26 cellular contexts compared by ENCODE assay signal in genomic region chr16:48997081-48997615, GRCh38.
DNase-seq lines count a peak whose midpoint lies in the region; ATAC-seq, FAIRE-seq and TF ChIP-seq lines count a peak whose summit lies in the region.
"Had no signal": no experiment of that assay in that cellular context is flagged by ENCODE, and none has a peak within 500 bp of the region (broad histone marks: within the 10 kb centered on the region; RNA-seq: fewer than 3 reads in every experiment).

No MANE protein-coding gene starts in this region.

- H2BK15ac ChIP-seq in H1 (ENCODE audit: low read length) = peak overlapping the region; percentile 68; the same call in 1 of the 2 replicates
- no peak overlapping the region for H2BK15ac ChIP-seq in neuronal stem cell (ENCODE audit: low read length)

- CTCF ChIA-PET in H1 (lab: Charles Lee; ENCODE audit: partially characterized antibody) = interaction anchor here (0.8 to 1.8 kb wide), 8 partner anchors 11 to 367 kb away, joined by 3 to 5 read pairs (median 3); no protein-coding TSS in a partner anchor

- no peak for TF ChIP-seq EP300 in H1 (IDR thresholded peaks at IDR 0.05; ENCODE audit: borderline replicate concordance in 1 of 2, low read depth in 2 of 2, low read length in 2 of 2)
- no peak for TF ChIP-seq EP300 in sigmoid colon (IDR thresholded peaks at IDR 0.05)

- no peaks in the 10 kb centered on the region for H3F3A ChIP-seq in smooth muscle cell (ENCODE audit: low read depth)

- no peak overlapping the region for H2AFZ ChIP-seq in H1 (ENCODE audit: low read length)
- H2AFZ ChIP-seq in neuronal stem cell (ENCODE audit: low read length) = no peak overlapping the region
- no peak overlapping the region for H2AFZ ChIP-seq in smooth muscle cell (ENCODE audit: low read depth)

- H3K18ac ChIP-seq in H1 (ENCODE audit: extremely low read depth, low read length) (no peak overlapping the region), neuronal stem cell (ENCODE audit: low read length) (peak overlapping the region; percentile 59)

- ATAC-seq in HG02938 (IDR thresholded peaks at IDR 0.05; ENCODE audit: unreplicated experiment) (no peak), GM19397 (IDR thresholded peaks at IDR 0.05; ENCODE audit: unreplicated experiment) (no peak)
- ATAC-seq: A549, GM12878 had no signal

- H3K27ac ChIP-seq in H1 (ENCODE audit: low read depth, low read length) = no peak overlapping the region
- no peak overlapping the region for H3K27ac ChIP-seq in neuronal stem cell (replicated peaks; ENCODE audit: low read length)
- H3K27ac ChIP-seq in sigmoid colon = peak overlapping the region in 3 of 4 donors; percentile 73 to 88 (median 86)
- no peak overlapping the region for H3K27ac ChIP-seq in smooth muscle cell (ENCODE audit: low read depth)
- H3K27ac ChIP-seq: A549; BLaER1 treated with 17β-estradiol and CSF1 and Interleukin-3, amounts not matched to agents 10 nM and 100 nM had no signal

- H3K36me3 ChIP-seq in H1 (ENCODE audit: control insufficient read depth in 2 of 4, insufficient read depth in 4 of 4, low read length in 3 of 4) = no peaks in the 10 kb centered on the region
- H3K36me3 ChIP-seq in neuronal stem cell (replicated peaks in 1 of 2; ENCODE audit: control insufficient read depth in 2 of 2, insufficient read depth in 2 of 2, low read length in 2 of 2) = no peaks in the 10 kb centered on the region
- H3K36me3 ChIP-seq in sigmoid colon = no peaks in the 10 kb centered on the region
- H3K36me3 ChIP-seq in smooth muscle cell (ENCODE audit: low read depth) = no peaks in the 10 kb centered on the region
- H3K36me3 ChIP-seq: BE2C; BLaER1 treated with 17β-estradiol and CSF1 and Interleukin-3, amounts not matched to agents 10 nM and 100 nM had no signal

- H3K4me2 ChIP-seq in H1 (ENCODE audit: insufficient read depth in 1 of 2, low read depth in 2 of 2, low read length in 2 of 2) (no peak overlapping the region), neuronal stem cell (ENCODE audit: insufficient read depth, low read length, poor library complexity, severe bottlenecking) (no peak overlapping the region), smooth muscle cell (no peak overlapping the region)
- H3K4me2 ChIP-seq: A549; BLaER1 treated with 17β-estradiol and CSF1 and Interleukin-3, amounts not matched to agents 10 nM and 100 nM had no signal

- no peak overlapping the region for H3K14ac ChIP-seq in H1 (ENCODE audit: insufficient read length)
- no peak overlapping the region for H3K14ac ChIP-seq in neuronal stem cell (ENCODE audit: low read length)

- H2BK12ac ChIP-seq in H1 (ENCODE audit: low read depth, low read length) = no peak overlapping the region
- H2BK12ac ChIP-seq in neuronal stem cell (ENCODE audit: low read length) = no peak overlapping the region

- H3K4me3 ChIP-seq in H1 (ENCODE audit: extremely low read depth in 1 of 4, insufficient read depth in 2 of 4, low read depth in 3 of 4, low read length in 4 of 4) = no peak overlapping the region
- no peak overlapping the region for H3K4me3 ChIP-seq in neuronal stem cell (ENCODE audit: low read length in 2 of 2)
- no peak overlapping the region for H3K4me3 ChIP-seq in sigmoid colon
- H3K4me3 ChIP-seq in smooth muscle cell = no peak overlapping the region
- H3K4me3 ChIP-seq: A549; BLaER1 treated with 17β-estradiol and CSF1 and Interleukin-3, amounts not matched to agents 10 nM and 100 nM; GM12878 had no signal

- H3K4me1 ChIP-seq in H1 (replicated peaks in 1 of 4; ENCODE audit: control insufficient read depth in 3 of 4, insufficient read depth in 4 of 4, low read length in 3 of 4) (peaks cover 0 to 3% (median 0%) of the 10 kb centered on the region in 4 experiments; a peak in 3 of 7 replicates), neuronal stem cell (ENCODE audit: control insufficient read depth in 2 of 2, insufficient read depth in 1 of 2, low read depth in 1 of 2, low read length in 2 of 2) (peaks cover 0 to 2% of the 10 kb centered on the region in 2 donors), sigmoid colon (peaks cover 0 to 40% (median 30%) of the 10 kb centered on the region in 4 donors), smooth muscle cell (ENCODE audit: low read depth) (no peaks in the 10 kb centered on the region)
- H3K4me1 ChIP-seq: A549; BE2C; BLaER1 treated with 17β-estradiol and CSF1 and Interleukin-3, amounts not matched to agents 10 nM and 100 nM had no signal

- H4K8ac ChIP-seq in H1 (ENCODE audit: extremely low read depth, insufficient read depth, low read length) (peak overlapping the region; percentile 9; the same call in 1 of the 2 replicates), neuronal stem cell (ENCODE audit: low read depth, low read length) (no peak overlapping the region)

- H3K79me1 ChIP-seq in H1 (ENCODE audit: low read depth, low read length) = no peaks in the 10 kb centered on the region
- no peaks in the 10 kb centered on the region for H3K79me1 ChIP-seq in neuronal stem cell (ENCODE audit: low read depth, low read length)

- H3K56ac ChIP-seq in H1 (replicated peaks; ENCODE audit: insufficient read length, low read depth, low read length) = no peak overlapping the region

- no peaks in the 10 kb centered on the region for H3K36me3 Mint-ChIP-seq in type B pancreatic cell
- H3K36me3 Mint-ChIP-seq: CD14-positive monocyte; CD8-positive, alpha-beta memory T cell had no signal

- H3K4ac ChIP-seq in H1 (replicated peaks; ENCODE audit: insufficient read length, low read depth, low read length) = no peak overlapping the region
- H3K4ac ChIP-seq in neuronal stem cell (ENCODE audit: low read length) = no peak overlapping the region

- H3K27me3 Mint-ChIP-seq in type B pancreatic cell = peaks cover 21% of the 10 kb centered on the region

- 0 out of 2 replicates have a peak overlapping the region, but pooled peaks have one; percentile 13 for H2BK5ac ChIP-seq in H1 (ENCODE audit: low read depth, low read length)
- no peak overlapping the region for H2BK5ac ChIP-seq in neuronal stem cell (ENCODE audit: low read length)

- no peaks in the 10 kb centered on the region for H3K9me3 Mint-ChIP-seq in type B pancreatic cell
- H3K9me3 Mint-ChIP-seq: CD14-positive monocyte had no signal

- FAIRE-seq in H1 (lab: Jason Lieb, UNC) = no peak
- FAIRE-seq: A549, D721Med, GM12878, GM19239 had no signal

- no peak overlapping the region for H2BK20ac ChIP-seq in H1 (ENCODE audit: low read length)

- H3K4me1 Mint-ChIP-seq in type B pancreatic cell (ENCODE audit: unreplicated experiment) = peaks cover 16% of the 10 kb centered on the region
- H3K4me1 Mint-ChIP-seq: CD14-positive monocyte; CD8-positive, alpha-beta memory T cell had no signal

- H3K4me3 Mint-ChIP-seq in type B pancreatic cell = no peak overlapping the region
- H3K4me3 Mint-ChIP-seq: CD14-positive monocyte; CD4-positive, alpha-beta T cell; CD8-positive, alpha-beta memory T cell had no signal

- no peaks in the 10 kb centered on the region; the same call in 1 of the 2 replicates for H3K23me2 ChIP-seq in H1 (ENCODE audit: low read depth, low read length)

- 88% methylated on average over 8 of the region's 8 CpGs; no CpG with 5 or more reads in 1 of the 2 experiments for WGBS in H1 (ENCODE audit: extremely low coverage in 1 of 2, insufficient coverage in 1 of 2, insufficient read length in 1 of 2, insufficient replicate concordance in 2 of 2, low coverage in 1 of 2, low lambda C conversion rate in 2 of 2, missing lambda C conversion rate in 1 of 2), 2 experiments
- no CpG with 5 or more reads among the region's 8 CpGs for WGBS in neuronal stem cell (ENCODE audit: extremely low coverage in 2 of 2, insufficient read length in 2 of 2, insufficient replicate concordance in 1 of 2), 2 donors
- 83 to 85% methylated on average over 8 of the region's 8 CpGs for WGBS in sigmoid colon, 2 donors
- 88% methylated on average over 8 of the region's 8 CpGs for WGBS in smooth muscle cell (ENCODE audit: low lambda C conversion rate)

- no peak overlapping the region for H3K27ac Mint-ChIP-seq in type B pancreatic cell
- H3K27ac Mint-ChIP-seq: CD4-positive, alpha-beta T cell; CD8-positive, alpha-beta memory T cell had no signal

- TF ChIP-seq POLR2A in H1 (IDR thresholded peaks at IDR 0.05; ENCODE audit: control extremely low read depth in 1 of 2, low read depth in 2 of 2, low read length in 2 of 2) = no peak
- TF ChIP-seq POLR2A in sigmoid colon (IDR thresholded peaks at IDR 0.05) = no peak

- DNase-seq in H1 (ENCODE audit: low read depth in 1 of 2, low spot score in 2 of 2) (no peak), neuronal stem cell (ENCODE audit: low spot score) (no peak), sigmoid colon (no peak), type B pancreatic cell (ENCODE audit: extremely low spot score, unreplicated experiment) (peak; percentile 55), smooth muscle cell (lab: John Stamatoyannopoulos, UW; ENCODE audit: unreplicated experiment) (no peak)
- DNase-seq: 8988T; ACHN; AML-193; BE2C; CD4-positive, alpha-beta T cell; CD8-positive, alpha-beta memory T cell; DMS 273 treated with DMSO at 0.1 percent for 48 hours; DMS79; EL; GDM1; GOT3; H7; HCEC 1CT had no signal

- no peak overlapping the region for H3K23ac ChIP-seq in H1 (ENCODE audit: insufficient read length)
- H3K23ac ChIP-seq in neuronal stem cell (ENCODE audit: low read depth, low read length, poor library complexity) = peak overlapping the region; percentile 78

- intact Hi-C loops in sigmoid colon (cut with DNase I) = no loop called here

- H3K79me2 ChIP-seq in H1 (ENCODE audit: control insufficient read depth in 1 of 2, insufficient read depth in 2 of 2, low read length in 2 of 2) (no peaks in the 10 kb centered on the region), smooth muscle cell (ENCODE audit: low read depth) (no peaks in the 10 kb centered on the region)

- H2AK5ac ChIP-seq in H1 (ENCODE audit: low read depth, low read length) = no peak overlapping the region
- no peak overlapping the region for H2AK5ac ChIP-seq in neuronal stem cell (ENCODE audit: low read depth, low read length)

- H4K20me1 ChIP-seq in H1 (replicated peaks in 1 of 2; ENCODE audit: control insufficient read depth in 1 of 2, insufficient read depth in 2 of 2, low read length in 2 of 2) (no peaks in the 10 kb centered on the region), smooth muscle cell (ENCODE audit: low read depth) (no peaks in the 10 kb centered on the region)
- H4K20me1 ChIP-seq: BLaER1 treated with 17β-estradiol and CSF1 and Interleukin-3, amounts not matched to agents 10 nM and 100 nM had no signal

- no peak overlapping the region for H4K91ac ChIP-seq in H1 (replicated peaks; ENCODE audit: insufficient read length, low read length)
- H4K91ac ChIP-seq in neuronal stem cell (ENCODE audit: low read depth, low read length, poor library complexity) = no peak overlapping the region

- no peak overlapping the region for H4K5ac ChIP-seq in H1 (ENCODE audit: insufficient read length, low read depth, low read length)

- H3K27me3 ChIP-seq in H1 (replicated peaks in 1 of 4; ENCODE audit: control insufficient read depth in 3 of 4, extremely low read depth in 1 of 4, insufficient read depth in 3 of 4, low read length in 3 of 4) (no peaks in the 10 kb centered on the region), neuronal stem cell (ENCODE audit: control insufficient read depth in 3 of 3, insufficient read depth in 3 of 3, low read depth in 1 of 3, low read length in 3 of 3) (no peaks in the 10 kb centered on the region), sigmoid colon (no peaks in the 10 kb centered on the region), smooth muscle cell (ENCODE audit: low read depth) (no peaks in the 10 kb centered on the region)
- H3K27me3 ChIP-seq: BE2C; BLaER1 treated with 17β-estradiol and CSF1 and Interleukin-3, amounts not matched to agents 10 nM and 100 nM had no signal

- no peak overlapping the region for H3K9ac ChIP-seq in H1 (replicated peaks in 1 of 4; ENCODE audit: extremely low read depth in 1 of 4, low read depth in 3 of 4, low read length in 3 of 4)
- H3K9ac ChIP-seq in neuronal stem cell (ENCODE audit: low read depth, low read length, poor library complexity) = no peak overlapping the region
- H3K9ac ChIP-seq in smooth muscle cell (ENCODE audit: low read depth) = no peak overlapping the region
- H3K9ac ChIP-seq: BLaER1 treated with 17β-estradiol and CSF1 and Interleukin-3, amounts not matched to agents 10 nM and 100 nM had no signal

- no peak for TF ChIP-seq CTCF in H1 (IDR thresholded peaks at IDR 0.05; ENCODE audit: control extremely low read depth in 1 of 3, insufficient read depth in 1 of 3, low read depth in 1 of 3, low read length in 3 of 3)
- TF ChIP-seq CTCF in sigmoid colon (IDR thresholded peaks at IDR 0.05) = no peak
- no peak for TF ChIP-seq CTCF in type B pancreatic cell (conservative IDR thresholded peaks at IDR 0.05)
- no peak for TF ChIP-seq CTCF in smooth muscle cell (IDR thresholded peaks at IDR 0.05; ENCODE audit: borderline replicate concordance, insufficient read depth, poor library complexity, severe bottlenecking)

- POLR2A ChIA-PET in H1 (lab: Charles Lee; ENCODE audit: partially characterized antibody) = no interaction called here

- no peak for TF ChIP-seq RAD21 in H1 (IDR thresholded peaks at IDR 0.05 in 1 of 2, conservative IDR thresholded peaks at IDR 0.05 in 1 of 2; ENCODE audit: low read depth in 2 of 2, low read length in 2 of 2)

- no peak overlapping the region for H2BK120ac ChIP-seq in H1 (replicated peaks; ENCODE audit: low read depth, low read length)
- no peak overlapping the region for H2BK120ac ChIP-seq in neuronal stem cell (ENCODE audit: low read depth, low read length)

- no peaks in the 10 kb centered on the region for H3K9me3 ChIP-seq in H1 (ENCODE audit: insufficient read depth in 2 of 2, low read depth in 1 of 2, low read length in 1 of 2)
- no peaks in the 10 kb centered on the region for H3K9me3 ChIP-seq in neuronal stem cell (replicated peaks in 1 of 2; ENCODE audit: control insufficient read depth in 2 of 2, insufficient read depth in 1 of 2, low read depth in 1 of 2, low read length in 2 of 2)
- no peaks in the 10 kb centered on the region for H3K9me3 ChIP-seq in sigmoid colon
- H3K9me3 ChIP-seq in smooth muscle cell (replicated peaks; ENCODE audit: low read depth) = no peaks in the 10 kb centered on the region
- H3K9me3 ChIP-seq: A549; BE2C; BLaER1 treated with 17β-estradiol and CSF1 and Interleukin-3, amounts not matched to agents 10 nM and 100 nM had no signal

Comparison
In these comparisons a context has a peak if more than half of its experiments do, and no peak if none do; other contexts are left out.
1. H3K27ac ChIP-seq: peak in sigmoid colon (3 of 4); none in H1 (single experiment), neuronal stem cell (single experiment) and smooth muscle cell (single experiment).